Comparison of ENCODE assay signal across 8 cellular contexts in the genomic region with DNA sequence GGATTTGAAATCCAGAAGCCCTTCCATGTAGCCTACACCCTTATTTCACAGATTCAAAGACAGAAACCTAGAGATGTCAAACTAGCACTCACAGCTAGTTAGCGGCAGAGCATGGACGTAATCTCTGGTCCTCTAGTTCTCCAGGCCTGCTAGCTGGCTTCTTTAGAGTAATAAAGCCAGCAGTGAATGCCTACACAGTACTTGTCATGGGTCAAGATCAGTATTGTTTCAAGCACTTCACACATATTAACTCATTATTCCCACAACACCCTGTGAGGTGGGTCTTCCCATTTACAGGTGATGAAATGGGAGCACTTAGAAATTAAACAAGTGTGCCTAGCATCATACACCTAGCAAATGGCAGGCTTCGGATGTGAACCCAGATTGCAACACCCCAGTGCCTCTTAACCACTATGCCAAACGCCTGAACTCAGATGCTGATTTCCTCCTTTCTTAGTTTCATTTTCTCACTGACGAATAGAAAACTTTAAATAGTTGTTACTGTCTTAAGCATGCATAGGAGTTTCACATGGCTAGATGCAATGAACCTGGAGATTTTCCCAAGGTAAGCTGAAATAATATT. TPM values are rescaled to one million over a fixed set of nuclear protein-coding genes. Genes with fewer than 3 reads are reported as not detected.
A peak's percentile ranks its signal among the peaks of the same experiment; 100 is the strongest.
DNase-seq lines count a peak whose midpoint lies in the region; ATAC-seq, FAIRE-seq and TF ChIP-seq lines count a peak whose summit lies in the region.

No MANE protein-coding gene starts in this region.

- H2BK120ac ChIP-seq in IMR-90 (ENCODE audit: low read depth, low read length) = no peak overlapping the region

- no peaks in the 10 kb centered on the region for H3K9me1 ChIP-seq in IMR-90 (ENCODE audit: insufficient read depth, low read length)

- in situ Hi-C loops in IMR-90 (cut with MboI; ENCODE audit: low sequenced_read_pairs) = no loop called here

- no peaks in the 10 kb centered on the region for H3K36me3 Mint-ChIP-seq in endodermal cell (ENCODE audit: low read depth)

- dilution Hi-C loops in IMR-90 (cut with HindIII; ENCODE audit: low sequenced_read_pairs, unreplicated experiment) = no loop called here

- intact Hi-C loops in IMR-90 (cut with micrococcal nuclease) (no loop called here), posterior cingulate gyrus (cut with DNase I) (no loop called here)

- CTCF ChIA-PET in IMR-90 (lab: Yijun Ruan, JAX) = no interaction called here

- POLR2A ChIA-PET in IMR-90 (lab: Charles Lee; ENCODE audit: unreplicated experiment) = no interaction called here

- TF ChIP-seq POLR2A in GM12891 (IDR thresholded peaks at IDR 0.05; ENCODE audit: low read depth, low read length) = no peak
- TF ChIP-seq POLR2A in IMR-90 (IDR thresholded peaks at IDR 0.05; ENCODE audit: low read depth, low read length) = no peak
- no peak for TF ChIP-seq POLR2A in upper lobe of left lung (IDR thresholded peaks at IDR 0.05)

- no CpG with 5 or more reads among the region's 5 CpGs for WGBS in IMR-90 (ENCODE audit: extremely low coverage in 2 of 2, insufficient read length in 1 of 2), 2 experiments
- 20 to 35% methylated on average over 5 of the region's 5 CpGs for WGBS in upper lobe of left lung, 2 donors
- 85 to 91% methylated on average over 5 of the region's 5 CpGs for WGBS in endodermal cell (ENCODE audit: insufficient coverage in 1 of 2, insufficient read length in 1 of 2), 2 experiments

- no peak overlapping the region for H2BK20ac ChIP-seq in IMR-90 (ENCODE audit: low read depth, low read length)

- peak overlapping the region; percentile 45; the same call in 1 of the 2 replicates for H3K4me2 ChIP-seq in IMR-90 (ENCODE audit: low read depth, low read length)

- no peak overlapping the region for H2AFZ ChIP-seq in IMR-90 (replicated peaks; ENCODE audit: low read length, poor library complexity)

- BruUV-seq in IMR-90 (replicated peaks; lab: Mats Ljungman, UMichigan) = no TSS peak

- peak; percentile 10 for DNase-seq in GM12891 (ENCODE audit: insufficient read length, low spot score)
- DNase-seq in IMR-90 = no peak
- DNase-seq in activated naive CD4-positive, alpha-beta T cell treated with anti-CD3 and anti-CD28 coated beads, Interleukin-2, amount 50 U/mL, for 16 hours = peak; percentile 14
- DNase-seq in upper lobe of left lung = peak in 1 of 2 donors; percentile 60
- DNase-seq in posterior cingulate gyrus = no peak
- no peak for DNase-seq in substantia nigra (lab: John Stamatoyannopoulos, UW)
- no peak for DNase-seq in endodermal cell

- no peaks in the 10 kb centered on the region for H4K20me1 ChIP-seq in IMR-90 (ENCODE audit: insufficient read depth, low read length)

- no peak overlapping the region for H2AK9ac ChIP-seq in IMR-90 (replicated peaks; ENCODE audit: low read depth, low read length, poor library complexity)

- H3K9ac ChIP-seq in IMR-90 (ENCODE audit: low read depth, low read length) (no peak overlapping the region), endodermal cell (ENCODE audit: extremely low read depth, low read length, poor library complexity, severe bottlenecking) (no peak overlapping the region)

- no peaks in the 10 kb centered on the region for H3K36me3 ChIP-seq in IMR-90 (ENCODE audit: control insufficient read depth, insufficient read depth, low read length)
- H3K36me3 ChIP-seq in upper lobe of left lung = no peaks in the 10 kb centered on the region
- no peaks in the 10 kb centered on the region for H3K36me3 ChIP-seq in endodermal cell (ENCODE audit: control insufficient read depth, insufficient read depth, low read length)

- no peaks in the 10 kb centered on the region for H3K4me1 Mint-ChIP-seq in endodermal cell

- H3K27me3 ChIP-seq in IMR-90 (ENCODE audit: control insufficient read depth, insufficient read depth, low read length) = no peaks in the 10 kb centered on the region
- no peaks in the 10 kb centered on the region for H3K27me3 ChIP-seq in upper lobe of left lung
- H3K27me3 ChIP-seq in endodermal cell (ENCODE audit: control insufficient read depth, insufficient read depth, low read length, poor library complexity, severe bottlenecking) = no peaks in the 10 kb centered on the region

- no peak overlapping the region for H4K8ac ChIP-seq in IMR-90 (ENCODE audit: low read depth in 2 of 2, low read length in 2 of 2)

- no peak for TF ChIP-seq EP300 in upper lobe of left lung (IDR thresholded peaks at IDR 0.05)

- H2AK5ac ChIP-seq in IMR-90 (ENCODE audit: low read depth, low read length) = no peak overlapping the region

- H4K91ac ChIP-seq in IMR-90 (ENCODE audit: insufficient read depth, low read depth, low read length) = no peak overlapping the region

- H3K79me1 ChIP-seq in IMR-90 (ENCODE audit: low read depth in 1 of 2, low read length in 2 of 2) = no peaks in the 10 kb centered on the region

- peak; percentile 85 for FAIRE-seq in GM12891 (lab: Jason Lieb, UNC)

- H3K4me1 ChIP-seq in IMR-90 (ENCODE audit: control insufficient read depth, insufficient read depth, low read length) (no peaks in the 10 kb centered on the region), upper lobe of left lung (peaks cover 0 to 10% (median 0%) of the 10 kb centered on the region in 4 donors), endodermal cell (ENCODE audit: control insufficient read depth, insufficient read depth, low read length) (no peaks in the 10 kb centered on the region)

- peaks cover 2% of the 10 kb centered on the region for H3K27me3 Mint-ChIP-seq in endodermal cell (ENCODE audit: insufficient read depth)

- no peaks in the 10 kb centered on the region for H3K9me3 ChIP-seq in IMR-90 (ENCODE audit: control insufficient read depth, insufficient read depth, low read length)
- H3K9me3 ChIP-seq in upper lobe of left lung = no peaks in the 10 kb centered on the region
- no peaks in the 10 kb centered on the region for H3K9me3 ChIP-seq in endodermal cell (ENCODE audit: control insufficient read depth, low read length)

- H3K27ac Mint-ChIP-seq in endodermal cell = no peak overlapping the region

- ATAC-seq in GM21526 (IDR thresholded peaks at IDR 0.05; ENCODE audit: low FRiP score, unreplicated experiment) (peak; percentile 94), IMR-90 (ENCODE audit: low read depth) (no peak), upper lobe of left lung (ENCODE audit: low FRiP score in 2 of 2) (peak; percentile 30 to 79)

- H2BK5ac ChIP-seq in IMR-90 (ENCODE audit: low read depth, low read length, poor library complexity, severe bottlenecking) = no peak overlapping the region

- H3K27ac ChIP-seq in IMR-90 (ENCODE audit: insufficient read depth, low read length) (no peak overlapping the region), upper lobe of left lung (peak overlapping the region in 1 of 4 donors; percentile 43), substantia nigra (ENCODE audit: low read depth, low read length, poor library complexity, severe bottlenecking) (no peak overlapping the region), endodermal cell (ENCODE audit: low read depth, low read length) (no peak overlapping the region)

- no peaks in the 10 kb centered on the region for H3K9me3 Mint-ChIP-seq in endodermal cell

- H3K4ac ChIP-seq in IMR-90 (ENCODE audit: low read depth, low read length) = no peak overlapping the region

- no peak for TF ChIP-seq RAD21 in IMR-90 (IDR thresholded peaks at IDR 0.05; ENCODE audit: low read length)

- H4K5ac ChIP-seq in IMR-90 (ENCODE audit: low read depth, low read length) = no peak overlapping the region

- no peak for TF ChIP-seq CTCF in IMR-90 (conservative IDR thresholded peaks at IDR 0.05; ENCODE audit: low read depth, low read length)
- TF ChIP-seq CTCF in upper lobe of left lung (IDR thresholded peaks at IDR 0.05) = no peak
- no peak for TF ChIP-seq CTCF in endodermal cell (conservative IDR thresholded peaks at IDR 0.05)

- no peak overlapping the region for H3K23ac ChIP-seq in IMR-90 (ENCODE audit: low read depth, low read length)

- no peak overlapping the region for H2BK15ac ChIP-seq in IMR-90 (ENCODE audit: low read depth, low read length)

- H3K4me3 Mint-ChIP-seq in endodermal cell = no peak overlapping the region

- H3K56ac ChIP-seq in IMR-90 (ENCODE audit: extremely low read depth, insufficient read depth, low read length) = no peak overlapping the region

- H3K18ac ChIP-seq in IMR-90 (ENCODE audit: low read depth, low read length) = no peak overlapping the region

- no peak overlapping the region for H3K14ac ChIP-seq in IMR-90 (replicated peaks; ENCODE audit: low read depth, low read length)

- H3K4me3 ChIP-seq in IMR-90 (ENCODE audit: insufficient read depth, low read depth, low read length) (no peak overlapping the region), upper lobe of left lung (peak overlapping the region in 2 of 4 donors; percentile 32 to 38), endodermal cell (ENCODE audit: low read length) (no peak overlapping the region)

TF ChIP-seq in GM12891, 5 proteins besides CTCF, POLR2A, EP300 and RAD21:
- TF ChIP-seq POLR2AphosphoS5 (IDR thresholded peaks at IDR 0.05; ENCODE audit: low read depth, low read length) (no peak), PAX5 (IDR thresholded peaks at IDR 0.05; ENCODE audit: insufficient read depth, low read length, severe bottlenecking) (no peak)

TF ChIP-seq in IMR-90, 13 proteins besides CTCF, POLR2A, EP300 and RAD21 (continues in another document):
- no peak for TF ChIP-seq BHLHE40 (IDR thresholded peaks at IDR 0.05; ENCODE audit: low read depth, low read length)
- no peak for TF ChIP-seq CHD1 (IDR thresholded peaks at IDR 0.05; ENCODE audit: low read depth, low read length)
- TF ChIP-seq, protein P1, sequence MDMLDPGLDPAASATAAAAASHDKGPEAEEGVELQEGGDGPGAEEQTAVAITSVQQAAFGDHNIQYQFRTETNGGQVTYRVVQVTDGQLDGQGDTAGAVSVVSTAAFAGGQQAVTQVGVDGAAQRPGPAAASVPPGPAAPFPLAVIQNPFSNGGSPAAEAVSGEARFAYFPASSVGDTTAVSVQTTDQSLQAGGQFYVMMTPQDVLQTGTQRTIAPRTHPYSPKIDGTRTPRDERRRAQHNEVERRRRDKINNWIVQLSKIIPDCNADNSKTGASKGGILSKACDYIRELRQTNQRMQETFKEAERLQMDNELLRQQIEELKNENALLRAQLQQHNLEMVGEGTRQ (IDR thresholded peaks at IDR 0.05; ENCODE audit: low read depth, low read length) = no peak
- TF ChIP-seq RFX5 (IDR thresholded peaks at IDR 0.05; ENCODE audit: low read depth, low read length) = no peak
- TF ChIP-seq MAZ (IDR thresholded peaks at IDR 0.05; ENCODE audit: borderline replicate concordance, low read depth, low read length) = no peak
- no peak for TF ChIP-seq SMC3 (IDR thresholded peaks at IDR 0.05; ENCODE audit: low read depth, low read length)
- no peak for TF ChIP-seq NFE2L2 (IDR thresholded peaks at IDR 0.05; ENCODE audit: low read depth, low read length)

RNA-seq across cellular contexts. Expression of gene ZBTB14, which starts 14.5 kb away (rescaled TPM):
- 4.9 TPM for polyA plus RNA-seq in GM12891 (2012; ENCODE audit: low read depth, missing spikeins)
- 9.1 and 10.0 TPM in 2 replicates for total RNA-seq in IMR-90 (2012; rRNA removed)
- polyA plus RNA-seq in IMR-90 (2012; rRNA removed) = 4.5 and 5.8 TPM in 2 replicates
- 0.98 and 2.0 TPM in 2 replicates for polyA plus RNA-seq in IMR-90 (2012; cell fraction: cytosol; rRNA removed)
- polyA plus RNA-seq in IMR-90 (2012; cell fraction: nucleus; rRNA removed; ENCODE audit: low replicate concordance) = 2.7 and 16.9 TPM in 2 replicates
- total RNA-seq in upper lobe of left lung = 10 to 100 TPM in 3 of 6 donors, 1 to 10 TPM in 3; 6.3 to 16.5 (median 10.5) TPM
- 10 to 100 TPM; 14.7 to 15.9 TPM for total RNA-seq in endodermal cell
- polyA plus RNA-seq in endodermal cell (2013, experiment 1 of 2) = 17.6 TPM
- 16.4 TPM for polyA plus RNA-seq in endodermal cell (2013, experiment 2 of 2)

Comparison
In these comparisons a context has a peak if more than half of its experiments do, and no peak if none do; other contexts are left out.
1. DNase-seq: peak in GM12891 (single experiment) and activated naive CD4-positive, alpha-beta T cell treated with anti-CD3 and anti-CD28 coated beads, Interleukin-2, amount 50 U/mL, for 16 hours (single experiment); none in IMR-90 (single experiment), posterior cingulate gyrus (0 of 10), substantia nigra (0 of 49) and endodermal cell (single experiment).